In genomic region chr1:53130878-53131589, GRCh38 we compare ENCODE assay signal across 33 cellular contexts. TPM values are rescaled to one million over a fixed set of nuclear protein-coding genes. Genes with fewer than 3 reads are reported as not detected.
DNase-seq lines count a peak whose midpoint lies in the region; ATAC-seq, FAIRE-seq and TF ChIP-seq lines count a peak whose summit lies in the region.
"Had no signal": no experiment of that assay in that cellular context is flagged by ENCODE, and none has a peak within 500 bp of the region (broad histone marks: within the 10 kb centered on the region; RNA-seq: fewer than 3 reads in every experiment).

No MANE protein-coding gene starts in this region.

- peak; percentile 11; the same call in 1 of the 2 replicates for TF ChIP-seq CTCF in HepG2 (CRISPR knock-in tag; IDR thresholded peaks at IDR 0.05)

- H3K4me1 ChIP-seq in HepG2 (ENCODE audit: insufficient read depth, low read length) (peaks cover 79% of the 10 kb centered on the region), rectal smooth muscle tissue (ENCODE audit: control insufficient read depth, insufficient read depth, low read length) (peaks cover 36% of the 10 kb centered on the region)
- H3K4me1 ChIP-seq: Caco-2 had no signal

- H3K27me3 ChIP-seq in HepG2 (ENCODE audit: control insufficient read depth in 1 of 2, insufficient read depth in 2 of 2, low read length in 2 of 2) (peaks cover 3 to 5% of the 10 kb centered on the region in 2 experiments; a peak in 3 of 5 replicates), rectal smooth muscle tissue (ENCODE audit: control insufficient read depth, insufficient read depth, low read length) (no peaks in the 10 kb centered on the region)
- H3K27me3 ChIP-seq: dorsolateral prefrontal cortex, tibial nerve had no signal

- no peak overlapping the region for H2AFZ ChIP-seq in HepG2 (ENCODE audit: low read length)
- H2AFZ ChIP-seq: PC-9 had no signal

- CTCF ChIA-PET in HepG2 (lab: Yijun Ruan, JAX; ENCODE audit: low intra/inter-chr PET ratio, low total read pairs), result no interaction called here

- H3K36me3 ChIP-seq in HepG2 (replicated peaks in 1 of 2; ENCODE audit: control insufficient read depth in 1 of 2, insufficient read depth in 2 of 2, low read length in 2 of 2), result no peaks in the 10 kb centered on the region
- H3K36me3 ChIP-seq in rectal smooth muscle tissue (ENCODE audit: control insufficient read depth, insufficient read depth, low read length), result no peaks in the 10 kb centered on the region
- H3K36me3 ChIP-seq: tibial nerve had no signal

- TF ChIP-seq EP300 in HepG2 (IDR thresholded peaks at IDR 0.05; ENCODE audit: low read depth in 2 of 2, low read length in 2 of 2) (peak in 1 of 2 experiments; percentile 72; a peak in 1 of 4 replicates), HepG2 (CRISPR knock-in tag; IDR thresholded peaks at IDR 0.05; ENCODE audit: borderline replicate concordance) (no peak)

- no peaks in the 10 kb centered on the region for H4K20me1 ChIP-seq in HepG2 (ENCODE audit: insufficient read depth, low read length)

- intact Hi-C loops in Right ventricle myocardium inferior (cut with DNase I) (no loop called here), left ventricle myocardium superior (cut with micrococcal nuclease) (no loop called here), HepG2 (cut with micrococcal nuclease; ENCODE audit: unreplicated experiment) (no loop called here)

- no peak for TF ChIP-seq POLR2A in HepG2 (IDR thresholded peaks at IDR 0.05; ENCODE audit: insufficient read depth in 1 of 2, low read depth in 2 of 2, low read length in 2 of 2)

- no TSS peak for BruUV-seq in HepG2 (replicated peaks; lab: Mats Ljungman, UMichigan)

- in situ Hi-C loops in HepG2 (cut with HindIII; ENCODE audit: extremely low pct_ligation_motif_present, low pct_unique_long_range_greater_than_20kb), result no loop called here

- peak overlapping the region; percentile 40 for H3K4me2 ChIP-seq in HepG2 (ENCODE audit: low read depth, low read length)
- H3K4me2 ChIP-seq: PC-9 had no signal

- ATAC-seq in Right ventricle myocardium inferior (peak; percentile 32), left ventricle myocardium superior (no peak), HepG2 (peak; percentile 65), HG03432 (IDR thresholded peaks at IDR 0.05; ENCODE audit: unreplicated experiment) (no peak), HG02759 (IDR thresholded peaks at IDR 0.05; ENCODE audit: unreplicated experiment) (no peak)
- ATAC-seq: naive thymus-derived CD4-positive, alpha-beta T cell had no signal

- H3K27ac ChIP-seq in HepG2 (ENCODE audit: extremely low read length, insufficient read depth, low read length) (peak overlapping the region; percentile 19), rectal smooth muscle tissue (ENCODE audit: low read depth, low read length) (peak overlapping the region; percentile 97)
- H3K27ac ChIP-seq: C4-2B, dorsolateral prefrontal cortex, PC-9 had no signal

- WGBS in HepG2 (ENCODE audit: low lambda C conversion rate), result 13% methylated on average over 9 of the region's 9 CpGs

- H3K9ac ChIP-seq in HepG2 (ENCODE audit: insufficient read depth, low read depth, low read length) (peak overlapping the region; percentile 3; the same call in 1 of the 2 replicates), rectal smooth muscle tissue (ENCODE audit: low read length) (no peak overlapping the region)

- no peaks in the 10 kb centered on the region for H3K9me3 ChIP-seq in HepG2 (ENCODE audit: low read length)
- H3K9me3 ChIP-seq: Caco-2, tibial nerve had no signal

- POLR2A ChIA-PET in HepG2 (lab: Yijun Ruan, JAX), result interaction anchor here (0.9 to 2.9 kb wide), 8 partner anchors 9 to 52 kb away, joined by 3 to 16 read pairs (median 5); no protein-coding TSS in a partner anchor

- H3K79me2 ChIP-seq in HepG2 (ENCODE audit: insufficient read depth, low read length), result no peaks in the 10 kb centered on the region

- FAIRE-seq in HepG2 (lab: Jason Lieb, UNC), result no peak
- FAIRE-seq: G401.6 had no signal

- H3K4me3 ChIP-seq in HepG2 (replicated peaks in 1 of 3; ENCODE audit: insufficient read depth in 1 of 3, low read depth in 2 of 3, low read length in 3 of 3) (no peak overlapping the region), rectal smooth muscle tissue (ENCODE audit: low read length) (no peak overlapping the region)
- H3K4me3 ChIP-seq: dorsolateral prefrontal cortex, PC-9, tibial nerve had no signal

- no peak for DNase-seq in Right ventricle myocardium inferior (ENCODE audit: missing footprints)
- DNase-seq in left ventricle myocardium superior, result no peak
- DNase-seq in HepG2 (ENCODE audit: low spot score), result no peak
- DNase-seq in RPMI8226, result no peak
- DNase-seq in NAMALWA (ENCODE audit: low spot score), result no peak
- DNase-seq: 8988T; activated CD4-positive, alpha-beta memory T cell treated with anti-CD3 and anti-CD28 coated beads for 36 hours; activated CD4-positive, alpha-beta T cell treated with anti-CD3 and anti-CD28 coated beads for 1 hour; activated naive CD4-positive, alpha-beta T cell treated with anti-CD3 and anti-CD28 coated beads, Interleukin-2, amount 10 ng/mL, durations not matched to agents 7 days and 5 days; Caco-2; hippocampal formation; left cardiac atrium; mesendoderm; naive thymus-derived CD4-positive, alpha-beta T cell; NCI-H2107; NCI-H345; NCI-H69; occipital lobe; PC-9; SHP77 treated with DMSO at 0.1 percent for 48 hours; stimulated activated CD4-positive, alpha-beta T cell treated with anti-CD3 and anti-CD28 coated beads, Interleukin-2, amount 100 ng/mL, for 24 hours; stimulated activated CD8-positive, alpha-beta memory T cell treated with anti-CD3 and anti-CD28 coated beads, Interleukin-4, amount 100 ng/mL, for 48 hours had no signal

- no peak for TF ChIP-seq RAD21 in HepG2 (CRISPR knock-in tag; IDR thresholded peaks at IDR 0.05)

TF ChIP-seq in HepG2, 621 proteins besides CTCF, POLR2A, EP300 and RAD21 (continues in another document):
- TF ChIP-seq KMT2A (CRISPR knock-in tag; IDR thresholded peaks at IDR 0.05) (no peak), KDM2A (CRISPR knock-in tag; IDR thresholded peaks at IDR 0.05; ENCODE audit: borderline replicate concordance, low read depth) (0 out of 2 replicates have a peak, but pooled peaks have one; percentile 47), NR2F6 (IDR thresholded peaks at IDR 0.05) (peak; percentile 78), NR2F6 (CRISPR knock-in tag; IDR thresholded peaks at IDR 0.05) (peak; percentile 82), SPEN (CRISPR knock-in tag; IDR thresholded peaks at IDR 0.05; ENCODE audit: low read depth) (peak; percentile 21; the same call in 1 of the 2 replicates), ZNF414 (CRISPR knock-in tag; IDR thresholded peaks at IDR 0.05) (0 out of 2 replicates have a peak, but pooled peaks have one; percentile 29), RFX5 (IDR thresholded peaks at IDR 0.05; ENCODE audit: low read depth, low read length) (no peak), ISL2 (CRISPR knock-in tag; IDR thresholded peaks at IDR 0.05) (0 out of 2 replicates have a peak, but pooled peaks have one; percentile 35), DRAP1 (CRISPR knock-in tag; IDR thresholded peaks at IDR 0.05) (0 out of 2 replicates have a peak, but pooled peaks have one; percentile 5), ZNF143 (CRISPR knock-in tag; IDR thresholded peaks at IDR 0.05) (no peak)

RNA-seq across cellular contexts. Expression of gene SLC1A7, which starts 11.4 kb away (rescaled TPM):
- total RNA-seq in Right ventricle myocardium inferior (not detected), left ventricle myocardium superior (0.32 TPM), HepG2 (2016; rRNA removed; fragmentation: Illumina TruSeq; extraction: Trizol) (0.04 TPM in 1 of 2 replicates, not detected in the other)
- total RNA-seq in HepG2 (2016; cell fraction: cytosol; rRNA removed; fragmentation: Illumina TruSeq; extraction: Trizol; ENCODE audit: low read depth), result 0.10 TPM in 1 of 2 replicates, not detected in the other
- total RNA-seq in HepG2 (2016; cell fraction: insoluble cytoplasmic fraction; rRNA removed; fragmentation: Illumina TruSeq; extraction: Trizol), result 0.10 TPM in 1 of 2 replicates, not detected in the other
- total RNA-seq in HepG2 (2016; cell fraction: membrane; rRNA removed; fragmentation: Illumina TruSeq; extraction: Trizol), result not detected in 2 replicates
- total RNA-seq in HepG2 (2016; cell fraction: nucleus; rRNA removed; fragmentation: Illumina TruSeq; extraction: Trizol), result not detected in 2 replicates
- 2.0 and 4.8 TPM in 2 replicates for polyA plus RNA-seq in HepG2 (2011; rRNA removed)
- 1.7 and 1.9 TPM in 2 replicates for polyA plus RNA-seq in HepG2 (2011; cell fraction: cytosol; rRNA removed)
- 10.0 and 14.8 TPM in 2 replicates for polyA plus RNA-seq in HepG2 (2011; cell fraction: nucleus; rRNA removed)
- 8.9 and 11.0 TPM in 2 replicates for polyA plus RNA-seq in HepG2 (2012)
- not detected in 2 replicates for polyA plus RNA-seq in HepG2 (2016; cell fraction: cytosol; fragmentation: Illumina TruSeq; extraction: Trizol; ENCODE audit: low read depth)
- polyA plus RNA-seq in HepG2 (2016; cell fraction: insoluble cytoplasmic fraction; fragmentation: Illumina TruSeq; extraction: Trizol; ENCODE audit: low read depth), result not detected in 2 replicates
- polyA plus RNA-seq in HepG2 (2016; cell fraction: membrane; fragmentation: Illumina TruSeq; extraction: Trizol; ENCODE audit: low read depth), result 0.07 TPM in 1 of 2 replicates, not detected in the other
- not detected in 2 replicates for polyA plus RNA-seq in HepG2 (2016; cell fraction: nucleus; fragmentation: Illumina TruSeq; extraction: Trizol; ENCODE audit: insufficient read depth, low read depth)
- 2.1 TPM in 1 of 2 replicates, not detected in the other for polyA minus RNA-seq in HepG2 (2011; rRNA and poly(A)+ RNA removed; ENCODE audit: low replicate concordance)
- 0.70 and 0.99 TPM in 2 replicates for polyA minus RNA-seq in HepG2 (2011; cell fraction: cytosol; rRNA and poly(A)+ RNA removed)
- 0.77 and 2.1 TPM in 2 replicates for polyA minus RNA-seq in HepG2 (2011; cell fraction: nucleus; rRNA and poly(A)+ RNA removed)
- total RNA-seq: activated CD4-positive, alpha-beta memory T cell treated with anti-CD3 and anti-CD28 coated beads for 36 hours; Caco-2; cerebellum; occipital lobe; PC-9; renal cortical epithelial cell; T-helper 2 cell treated with Interferon-gamma antibody and Interleukin-4, amounts not matched to agents 100 ng/mL and 5 ng/mL, for 36 hours had no signal
- polyA plus RNA-seq: IgD-negative memory B cell; naive thymus-derived CD4-positive, alpha-beta T cell had no signal

Comparison
In these comparisons a context has a peak if more than half of its experiments do, and no peak if none do; other contexts are left out.
1. ATAC-seq: peak in Right ventricle myocardium inferior (single experiment) and HepG2 (single experiment); none in left ventricle myocardium superior (single experiment), HG03432 (single experiment) and HG02759 (single experiment).